ENCODE assay signal across 14 cellular contexts in genomic region chr6:139327038-139327437, GRCh38. TPM values are rescaled to one million over a fixed set of nuclear protein-coding genes. Genes with fewer than 3 reads are reported as not detected.
DNase-seq lines count a peak whose midpoint lies in the region; ATAC-seq and TF ChIP-seq lines count a peak whose summit lies in the region.
"Had no signal": no experiment of that assay in that cellular context is flagged by ENCODE, and none has a peak within 500 bp of the region (broad histone marks: within the 10 kb centered on the region; RNA-seq: fewer than 3 reads in every experiment).

No MANE protein-coding gene starts in this region.

- no peak overlapping the region for H3K27ac Mint-ChIP-seq in WTC11
- H3K27ac Mint-ChIP-seq: activated naive CD8-positive, alpha-beta T cell treated with anti-CD3 and anti-CD28 coated beads, Interleukin-2, amount 10 ng/mL, durations not matched to agents 7 days and 5 days; T-helper 1 cell treated with Interleukin-12 subunit alpha and Interleukin-12 subunit beta and Interleukin-4 antibody, amounts not matched to agents 30 μg/mL and 1 μg/mL, for 36 hours had no signal

- peaks cover 18% of the 10 kb centered on the region for H3K9me3 Mint-ChIP-seq in WTC11

- H3K4me3 Mint-ChIP-seq in WTC11: no peak overlapping the region
- H3K4me3 Mint-ChIP-seq: activated naive CD8-positive, alpha-beta T cell treated with anti-CD3 and anti-CD28 coated beads, Interleukin-2, amount 10 ng/mL, durations not matched to agents 7 days and 5 days; T-helper 1 cell treated with Interleukin-12 subunit alpha and Interleukin-12 subunit beta and Interleukin-4 antibody, amounts not matched to agents 30 μg/mL and 1 μg/mL, for 36 hours had no signal

- H4K20me1 ChIP-seq in OCI-LY7 (ENCODE audit: insufficient read depth, low read length): no peaks in the 10 kb centered on the region

- H3K4me1 Mint-ChIP-seq in WTC11: peaks cover 12% of the 10 kb centered on the region

- H3K9me3 ChIP-seq in OCI-LY7 (ENCODE audit: low read length) (peaks cover 25% of the 10 kb centered on the region), BE2C (no peaks in the 10 kb centered on the region)
- H3K9me3 ChIP-seq: uterus had no signal

- POLR2A ChIA-PET in OCI-LY7 (lab: Charles Lee) (interaction anchor here (0.7 to 10.7 kb wide), 14 partner anchors 9 to 207 kb away, joined by 3 to 132 read pairs (median 4); partner anchors contain the start of genes CITED2 and TXLNB), WTC11 (lab: Charles Lee) (no interaction called here)

- H3K36me3 ChIP-seq in OCI-LY7 (ENCODE audit: insufficient read depth, low read length) (peaks cover 34% of the 10 kb centered on the region), BE2C (no peaks in the 10 kb centered on the region)
- H3K36me3 ChIP-seq: uterus had no signal

- peaks cover 12% of the 10 kb centered on the region for H3K36me3 Mint-ChIP-seq in WTC11

- CTCF ChIA-PET in OCI-LY7 (lab: Charles Lee; ENCODE audit: unreplicated experiment): no interaction called here
- CTCF ChIA-PET in WTC11 (lab: Charles Lee): interaction anchor here (1.5 kb wide), 1 partner anchor 76 kb away, joined by 4 read pairs; no protein-coding TSS in a partner anchor

- peak overlapping the region; percentile 97 for H3K27ac ChIP-seq in OCI-LY7 (ENCODE audit: low read depth, low read length, poor library complexity, severe bottlenecking)
- H3K27ac ChIP-seq: uterus had no signal

- BruUV-seq in OCI-LY7 (replicated peaks; lab: Mats Ljungman, UMichigan): no TSS peak

- peak overlapping the region; percentile 65 for H3K4me2 ChIP-seq in OCI-LY7 (ENCODE audit: low read length)

- no peak for TF ChIP-seq CTCF in OCI-LY7 (conservative IDR thresholded peaks at IDR 0.05; ENCODE audit: low read length)
- no peak for TF ChIP-seq CTCF in WTC11 (IDR thresholded peaks at IDR 0.05)
- no peak for TF ChIP-seq CTCF in BE2C (IDR thresholded peaks at IDR 0.05; ENCODE audit: low read depth, low read length)

- H2AFZ ChIP-seq in OCI-LY7 (ENCODE audit: low read length): peak overlapping the region; percentile 73; the same call in 1 of the 2 replicates

- H3K4me3 ChIP-seq in OCI-LY7 (ENCODE audit: low read depth, low read length, poor library complexity, severe bottlenecking) (peak overlapping the region; percentile 48), BE2C (ENCODE audit: low read depth, low read length) (no peak overlapping the region)
- H3K4me3 ChIP-seq: uterus had no signal

- H3K4me1 ChIP-seq in OCI-LY7 (ENCODE audit: insufficient read depth, low read length, poor library complexity, severe bottlenecking): peaks cover 78% of the 10 kb centered on the region
- H3K4me1 ChIP-seq in BE2C: no peaks in the 10 kb centered on the region
- H3K4me1 ChIP-seq: uterus had no signal

- no peaks in the 10 kb centered on the region for H3K27me3 ChIP-seq in BE2C
- H3K27me3 ChIP-seq: uterus had no signal

- ATAC-seq in GM18499 (IDR thresholded peaks at IDR 0.05; ENCODE audit: insufficient read depth, unreplicated experiment) (peak; percentile 36), GM21423 (IDR thresholded peaks at IDR 0.05; ENCODE audit: unreplicated experiment) (peak; percentile 35), HG03064 (IDR thresholded peaks at IDR 0.05; ENCODE audit: low read depth, unreplicated experiment) (peak; percentile 58), WTC11 (no peak)

- H3K79me2 ChIP-seq in OCI-LY7 (ENCODE audit: insufficient read depth, low read depth, low read length): peaks cover 5% of the 10 kb centered on the region; the same call in 1 of the 2 replicates

- no peaks in the 10 kb centered on the region for H3K27me3 Mint-ChIP-seq in WTC11 (ENCODE audit: low read depth)
- H3K27me3 Mint-ChIP-seq: activated naive CD8-positive, alpha-beta T cell treated with anti-CD3 and anti-CD28 coated beads, Interleukin-2, amount 10 ng/mL, durations not matched to agents 7 days and 5 days had no signal

- intact Hi-C loops in OCI-LY7 (cut with micrococcal nuclease; ENCODE audit: unreplicated experiment): loop anchor here (2.0 to 5.0 kb wide), 2 partner anchors 35 to 56 kb away; no protein-coding TSS in a partner anchor

- DNase-seq in OCI-LY7 (ENCODE audit: low spot score): peak; percentile 92
- no peak for DNase-seq in stimulated activated CD4-positive, alpha-beta T cell treated with anti-CD3 and anti-CD28 coated beads, Interleukin-2, amount 100 ng/mL, for 24 hours
- no peak for DNase-seq in WTC11 (ENCODE audit: low spot score)
- no peak for DNase-seq in HT-29 (ENCODE audit: low spot score)
- no peak for DNase-seq in BE2C
- DNase-seq: activated CD8-positive, alpha-beta memory T cell treated with anti-CD3 and anti-CD28 coated beads for 24 hours; activated naive CD8-positive, alpha-beta T cell treated with anti-CD3 and anti-CD28 coated beads, Interleukin-2, amount 10 ng/mL, durations not matched to agents 7 days and 5 days; CD4-positive, CD25-positive, alpha-beta regulatory T cell; NCI-H1436 treated with DMSO at 0.1 percent for 48 hours; uterus had no signal

- no peaks in the 10 kb centered on the region for H3K9me2 ChIP-seq in OCI-LY7 (ENCODE audit: insufficient read depth, low read length)

TF ChIP-seq in WTC11, 78 proteins besides CTCF, POLR2A, EP300 and RAD21:
- TF ChIP-seq CBFB (CRISPR knock-in tag; IDR thresholded peaks at IDR 0.05; ENCODE audit: low read depth) (no peak), NFE2L1 (CRISPR knock-in tag; IDR thresholded peaks at IDR 0.05) (no peak), ZBTB21 (CRISPR knock-in tag; IDR thresholded peaks at IDR 0.05; ENCODE audit: borderline replicate concordance) (no peak), GABPB1 (CRISPR knock-in tag; IDR thresholded peaks at IDR 0.05) (no peak)
- TF ChIP-seq, protein P1, sequence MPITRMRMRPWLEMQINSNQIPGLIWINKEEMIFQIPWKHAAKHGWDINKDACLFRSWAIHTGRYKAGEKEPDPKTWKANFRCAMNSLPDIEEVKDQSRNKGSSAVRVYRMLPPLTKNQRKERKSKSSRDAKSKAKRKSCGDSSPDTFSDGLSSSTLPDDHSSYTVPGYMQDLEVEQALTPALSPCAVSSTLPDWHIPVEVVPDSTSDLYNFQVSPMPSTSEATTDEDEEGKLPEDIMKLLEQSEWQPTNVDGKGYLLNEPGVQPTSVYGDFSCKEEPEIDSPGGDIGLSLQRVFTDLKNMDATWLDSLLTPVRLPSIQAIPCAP (CRISPR knock-in tag; IDR thresholded peaks at IDR 0.05): no peak
- TF ChIP-seq, protein P2, sequence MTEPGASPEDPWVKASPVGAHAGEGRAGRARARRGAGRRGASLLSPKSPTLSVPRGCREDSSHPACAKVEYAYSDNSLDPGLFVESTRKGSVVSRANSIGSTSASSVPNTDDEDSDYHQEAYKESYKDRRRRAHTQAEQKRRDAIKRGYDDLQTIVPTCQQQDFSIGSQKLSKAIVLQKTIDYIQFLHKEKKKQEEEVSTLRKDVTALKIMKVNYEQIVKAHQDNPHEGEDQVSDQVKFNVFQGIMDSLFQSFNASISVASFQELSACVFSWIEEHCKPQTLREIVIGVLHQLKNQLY (CRISPR knock-in tag; IDR thresholded peaks at IDR 0.05): no peak
- TF ChIP-seq, protein P3, sequence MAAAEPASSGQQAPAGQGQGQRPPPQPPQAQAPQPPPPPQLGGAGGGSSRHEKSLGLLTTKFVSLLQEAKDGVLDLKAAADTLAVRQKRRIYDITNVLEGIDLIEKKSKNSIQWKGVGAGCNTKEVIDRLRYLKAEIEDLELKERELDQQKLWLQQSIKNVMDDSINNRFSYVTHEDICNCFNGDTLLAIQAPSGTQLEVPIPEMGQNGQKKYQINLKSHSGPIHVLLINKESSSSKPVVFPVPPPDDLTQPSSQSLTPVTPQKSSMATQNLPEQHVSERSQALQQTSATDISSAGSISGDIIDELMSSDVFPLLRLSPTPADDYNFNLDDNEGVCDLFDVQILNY (CRISPR knock-in tag; IDR thresholded peaks at IDR 0.05): no peak
- TF ChIP-seq, protein P4, sequence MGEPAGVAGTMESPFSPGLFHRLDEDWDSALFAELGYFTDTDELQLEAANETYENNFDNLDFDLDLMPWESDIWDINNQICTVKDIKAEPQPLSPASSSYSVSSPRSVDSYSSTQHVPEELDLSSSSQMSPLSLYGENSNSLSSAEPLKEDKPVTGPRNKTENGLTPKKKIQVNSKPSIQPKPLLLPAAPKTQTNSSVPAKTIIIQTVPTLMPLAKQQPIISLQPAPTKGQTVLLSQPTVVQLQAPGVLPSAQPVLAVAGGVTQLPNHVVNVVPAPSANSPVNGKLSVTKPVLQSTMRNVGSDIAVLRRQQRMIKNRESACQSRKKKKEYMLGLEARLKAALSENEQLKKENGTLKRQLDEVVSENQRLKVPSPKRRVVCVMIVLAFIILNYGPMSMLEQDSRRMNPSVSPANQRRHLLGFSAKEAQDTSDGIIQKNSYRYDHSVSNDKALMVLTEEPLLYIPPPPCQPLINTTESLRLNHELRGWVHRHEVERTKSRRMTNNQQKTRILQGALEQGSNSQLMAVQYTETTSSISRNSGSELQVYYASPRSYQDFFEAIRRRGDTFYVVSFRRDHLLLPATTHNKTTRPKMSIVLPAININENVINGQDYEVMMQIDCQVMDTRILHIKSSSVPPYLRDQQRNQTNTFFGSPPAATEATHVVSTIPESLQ (CRISPR knock-in tag; IDR thresholded peaks at IDR 0.05): no peak

RNA-seq across cellular contexts. Expression of gene TXLNB, which starts 35.2 kb away (rescaled TPM):
- 7.3 and 7.9 TPM in 2 replicates for total RNA-seq in OCI-LY7 (2014; rRNA removed; shearing (Covaris generic))
- total RNA-seq in OCI-LY7 (2022) (12.4 and 13.0 TPM in 2 replicates), WTC11 (2021) (0.07 to 0.16 TPM (median 0.15 TPM) in 3 replicates)
- not detected in 2 replicates for total RNA-seq in HT-29 (2014; rRNA removed; shearing (Covaris generic))
- not detected for polyA plus RNA-seq in BE2C (2012; ENCODE audit: insufficient read depth, insufficient read length, low read depth)

RNA-seq across cellular contexts. Expression of gene CITED2, which starts 47.4 kb away (rescaled TPM):
- 31.2 and 40.1 TPM in 2 replicates for total RNA-seq in OCI-LY7 (2014; rRNA removed; shearing (Covaris generic))
- total RNA-seq in OCI-LY7 (2022): 27.1 and 35.0 TPM in 2 replicates
- 63.4 to 82.3 TPM (median 81.8 TPM) in 3 replicates for total RNA-seq in WTC11 (2021)
- 31.3 and 44.4 TPM in 2 replicates for total RNA-seq in HT-29 (2014; rRNA removed; shearing (Covaris generic))
- polyA plus RNA-seq in BE2C (2012; ENCODE audit: insufficient read depth, insufficient read length, low read depth): 77.6 TPM
